In the genomic region with DNA sequence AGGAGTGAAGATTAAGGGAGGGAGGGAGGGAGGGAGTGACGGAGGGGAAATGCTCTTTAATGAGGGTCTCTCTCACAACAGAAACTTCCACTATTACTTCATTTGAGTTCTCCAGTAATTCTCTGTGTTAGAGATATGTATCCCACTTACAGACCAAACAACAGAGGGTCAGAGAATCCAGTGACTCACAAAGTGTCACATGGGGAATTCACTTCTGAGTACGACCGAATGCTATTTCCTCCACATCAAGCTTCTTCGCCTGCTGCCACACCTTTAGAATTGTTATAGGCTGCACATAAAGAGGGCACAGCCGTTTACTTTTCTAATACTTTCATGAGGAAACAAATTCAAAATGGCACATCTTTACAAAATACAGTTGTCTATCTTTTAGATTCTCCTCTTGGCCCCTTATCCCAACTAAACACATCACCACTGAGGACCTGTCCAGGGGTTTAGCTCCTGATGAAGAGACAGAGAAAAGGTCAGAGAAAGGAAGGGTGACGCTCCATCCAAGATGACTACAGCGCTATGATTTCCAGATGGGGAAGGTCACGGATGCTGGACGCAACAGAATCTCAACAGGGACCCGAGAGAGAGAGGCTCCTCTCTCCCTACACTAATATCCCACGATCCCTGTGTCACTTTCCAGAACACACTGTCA, we compare ENCODE assay signal across 1 cellular context.
TF ChIP-seq lines count a peak whose summit lies in the region.

No MANE protein-coding gene starts in this region.

TF ChIP-seq in endothelial cell of umbilical vein, 7 proteins besides CTCF, POLR2A, EP300 and RAD21:
- TF ChIP-seq MYC (IDR thresholded peaks at IDR 0.05; ENCODE audit: low read depth, low read length) (peak; percentile 39), POLR2AphosphoS5 (IDR thresholded peaks at IDR 0.05; ENCODE audit: insufficient read depth, low read depth, low read length) (peak; percentile 52), GATA2 (IDR thresholded peaks at IDR 0.05; ENCODE audit: insufficient read depth, insufficient read length, low read depth, low read length) (peak; percentile 29), FOS (IDR thresholded peaks at IDR 0.05; ENCODE audit: borderline replicate concordance, insufficient read depth, low read length) (peak; percentile 92), EZH2 (IDR thresholded peaks at IDR 0.05; ENCODE audit: borderline replicate concordance, low read depth, low read length, severe bottlenecking) (no peak), MAX (IDR thresholded peaks at IDR 0.05; ENCODE audit: insufficient read depth, insufficient read length) (peak; percentile 82), JUN (IDR thresholded peaks at IDR 0.05; ENCODE audit: borderline replicate concordance, insufficient read depth, insufficient read length, low read depth) (peak; percentile 88)
